ENCODE assay signal across 17 cellular contexts in genomic region chr17:45029758-45030423, GRCh38. TPM values are rescaled to one million over a fixed set of nuclear protein-coding genes. Genes with fewer than 3 reads are reported as not detected.
DNase-seq lines count a peak whose midpoint lies in the region; ATAC-seq and TF ChIP-seq lines count a peak whose summit lies in the region.
"Had no signal": no experiment of that assay in that cellular context is flagged by ENCODE, and none has a peak within 500 bp of the region (broad histone marks: within the 10 kb centered on the region; RNA-seq: fewer than 3 reads in every experiment).

No MANE protein-coding gene starts in this region.

- H3K27ac Mint-ChIP-seq in T-helper 17 cell (no peak overlapping the region), nephron (peak overlapping the region in 2 of 3 experiments; percentile 28 to 42)
- H3K27ac Mint-ChIP-seq: CD4-positive, CD25-positive, alpha-beta regulatory T cell had no signal

- no peaks in the 10 kb centered on the region for H3K9me3 ChIP-seq in T-helper 17 cell (ENCODE audit: control insufficient read depth, low read length, poor library complexity, severe bottlenecking)
- H3K9me3 ChIP-seq: A549 had no signal

- DNase-seq in GM06990 (ENCODE audit: extremely low read depth, insufficient read length) (peak; percentile 48), GM13977 (ENCODE audit: low spot score) (peak; percentile 70), T-helper 17 cell (no peak)
- DNase-seq: CD4-positive, CD25-positive, alpha-beta regulatory T cell; DND-41; GDM1; H7; MV-4-11; NCI-H1417 treated with DMSO at 0.1 percent for 48 hours; NCI-H2081; NCI-H510A treated with DMSO at 0.1 percent for 48 hours; SIG-M5 had no signal

- H3K4me1 Mint-ChIP-seq in T-helper 17 cell, result peaks cover 5% of the 10 kb centered on the region
- H3K4me1 Mint-ChIP-seq in nephron, result peaks cover 43% of the 10 kb centered on the region

- H3K4me3 ChIP-seq in GM06990 (replicated peaks; ENCODE audit: low read depth, low read length), result no peak overlapping the region
- H3K4me3 ChIP-seq: A549 had no signal

- H3K36me3 Mint-ChIP-seq in T-helper 17 cell (ENCODE audit: low read depth) (peaks cover 4% of the 10 kb centered on the region), nephron (ENCODE audit: low read depth) (peaks cover 50% of the 10 kb centered on the region)

- ATAC-seq in T-helper 17 cell, result peak; percentile 36
- no peak for ATAC-seq in HG03439 (IDR thresholded peaks at IDR 0.05; ENCODE audit: unreplicated experiment)
- ATAC-seq in HG03097 (IDR thresholded peaks at IDR 0.05; ENCODE audit: low FRiP score, unreplicated experiment), result no peak
- no peak for ATAC-seq in GM18870 (IDR thresholded peaks at IDR 0.05; ENCODE audit: unreplicated experiment)
- ATAC-seq: A549 had no signal

- H3K4me3 Mint-ChIP-seq in T-helper 17 cell, result no peak overlapping the region
- H3K4me3 Mint-ChIP-seq in nephron, result no peak overlapping the region
- H3K4me3 Mint-ChIP-seq: CD4-positive, CD25-positive, alpha-beta regulatory T cell had no signal

- H3K36me3 ChIP-seq in GM06990 (ENCODE audit: control insufficient read depth, insufficient read depth, low read length), result peaks cover 24% of the 10 kb centered on the region

- in situ Hi-C loops in GM13977 (cut with MboI; ENCODE audit: low pct_unique_long_range_greater_than_20kb, low sequenced_read_pairs, unreplicated experiment), result no loop called here

- H3K9me3 Mint-ChIP-seq in nephron, result no peaks in the 10 kb centered on the region
- H3K9me3 Mint-ChIP-seq: CD4-positive, CD25-positive, alpha-beta regulatory T cell had no signal

- H3K27me3 ChIP-seq in GM06990 (replicated peaks; ENCODE audit: control insufficient read depth, insufficient read depth, low read length), result no peaks in the 10 kb centered on the region

- H3K27me3 Mint-ChIP-seq in T-helper 17 cell, result no peaks in the 10 kb centered on the region
- no peaks in the 10 kb centered on the region for H3K27me3 Mint-ChIP-seq in nephron (ENCODE audit: low read depth)
- H3K27me3 Mint-ChIP-seq: CD4-positive, CD25-positive, alpha-beta regulatory T cell had no signal

- TF ChIP-seq CTCF in GM06990 (IDR thresholded peaks at IDR 0.05; ENCODE audit: insufficient read depth, low read length, poor library complexity, severe bottlenecking) (no peak), GM13977 (IDR thresholded peaks at IDR 0.05; ENCODE audit: extremely low read depth, insufficient read depth, missing control alignments) (no peak), nephron (IDR thresholded peaks at IDR 0.05; ENCODE audit: unreplicated experiment in 3 of 3) (no peak)

RNA-seq across cellular contexts. Expression of gene DCAKD, which starts 21.5 kb away (rescaled TPM):
- 10 to 100 TPM; 13.5 to 20.3 TPM for total RNA-seq in T-helper 17 cell

RNA-seq across cellular contexts. Expression of gene NMT1, which starts 31.2 kb away (rescaled TPM):
- 10 to 100 TPM; 78.2 to 85.9 TPM for total RNA-seq in T-helper 17 cell

Comparison
In these comparisons a context has a peak if more than half of its experiments do, and no peak if none do; other contexts are left out.
1. DNase-seq: peak in GM06990 (single experiment) and GM13977 (single experiment); none in T-helper 17 cell (0 of 3).